ENCODE assay signal across 1 cellular context in genomic region chr17:43695968-43696865, GRCh38.
TF ChIP-seq lines count a peak whose summit lies in the region.

No MANE protein-coding gene starts in this region.

TF ChIP-seq in H1, 55 proteins besides CTCF, POLR2A, EP300 and RAD21:
- TF ChIP-seq RXRA (IDR thresholded peaks at IDR 0.05; ENCODE audit: insufficient read depth, low read depth, low read length) (no peak), RBBP5 (IDR thresholded peaks at IDR 0.05; ENCODE audit: borderline replicate concordance, low read depth, low read length) (no peak), NRF1 (IDR thresholded peaks at IDR 0.05; ENCODE audit: low read depth, low read length) (no peak)
- TF ChIP-seq, protein P1, sequence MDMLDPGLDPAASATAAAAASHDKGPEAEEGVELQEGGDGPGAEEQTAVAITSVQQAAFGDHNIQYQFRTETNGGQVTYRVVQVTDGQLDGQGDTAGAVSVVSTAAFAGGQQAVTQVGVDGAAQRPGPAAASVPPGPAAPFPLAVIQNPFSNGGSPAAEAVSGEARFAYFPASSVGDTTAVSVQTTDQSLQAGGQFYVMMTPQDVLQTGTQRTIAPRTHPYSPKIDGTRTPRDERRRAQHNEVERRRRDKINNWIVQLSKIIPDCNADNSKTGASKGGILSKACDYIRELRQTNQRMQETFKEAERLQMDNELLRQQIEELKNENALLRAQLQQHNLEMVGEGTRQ (IDR thresholded peaks at IDR 0.05; ENCODE audit: low read length): no peak
- TF ChIP-seq, protein P2, sequence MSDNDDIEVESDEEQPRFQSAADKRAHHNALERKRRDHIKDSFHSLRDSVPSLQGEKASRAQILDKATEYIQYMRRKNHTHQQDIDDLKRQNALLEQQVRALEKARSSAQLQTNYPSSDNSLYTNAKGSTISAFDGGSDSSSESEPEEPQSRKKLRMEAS (IDR thresholded peaks at IDR 0.05): no peak
